ENCODE assay signal across 8 cellular contexts in genomic region chr11:68584097-68584496, GRCh38.
DNase-seq lines count a peak whose midpoint lies in the region; ATAC-seq and TF ChIP-seq lines count a peak whose summit lies in the region.

No MANE protein-coding gene starts in this region.

- no peaks in the 10 kb centered on the region for H3K9me3 ChIP-seq in testis

- no peaks in the 10 kb centered on the region for H3K9me3 Mint-ChIP-seq in activated CD4-positive, alpha-beta T cell treated with anti-CD3 and anti-CD28 coated beads, Interleukin-2, amount 10 ng/mL, durations not matched to agents 24 days and 14 days
- no peaks in the 10 kb centered on the region for H3K9me3 Mint-ChIP-seq in natural killer cell treated with Interleukin-12 subunit alpha and Interleukin-12 subunit beta and Interleukin-15 and Interleukin-18, amount 100 ng/mL, for 72 hours

- peak in 2 of 3 experiments; percentile 47 to 55 for TF ChIP-seq CTCF in testis (IDR thresholded peaks at IDR 0.05)

- H3K4me3 ChIP-seq in testis, result no peak overlapping the region

- no peaks in the 10 kb centered on the region for H3K27me3 ChIP-seq in testis

- 63 to 67% methylated on average over 3 to 6 of the region's 6 CpGs for WGBS in testis, 2 donors

- DNase-seq in EH (ENCODE audit: low read depth) (peak; percentile 19), LHCN-M2 (ENCODE audit: low read depth) (peak; percentile 20), testis (peak; percentile 64), NCI-H187 treated with DMSO at 0.1 percent for 48 hours (lab: John Stamatoyannopoulos, UW) (no peak)
- DNase-seq in activated CD4-positive, alpha-beta T cell treated with anti-CD3 and anti-CD28 coated beads, Interleukin-2, amount 10 ng/mL, durations not matched to agents 24 days and 14 days, result peak; percentile 84
- DNase-seq in effector CD4-positive, alpha-beta T cell, result peak; percentile 39
- no peak for DNase-seq in natural killer cell treated with Interleukin-12 subunit alpha and Interleukin-12 subunit beta and Interleukin-15 and Interleukin-18, amount 100 ng/mL, for 72 hours (ENCODE audit: low spot score)

- H3K27ac Mint-ChIP-seq in activated CD4-positive, alpha-beta T cell treated with anti-CD3 and anti-CD28 coated beads, Interleukin-2, amount 10 ng/mL, durations not matched to agents 24 days and 14 days, result no peak overlapping the region
- H3K27ac Mint-ChIP-seq in natural killer cell treated with Interleukin-12 subunit alpha and Interleukin-12 subunit beta and Interleukin-15 and Interleukin-18, amount 100 ng/mL, for 72 hours, result peak overlapping the region in 1 of 2 donors; percentile 9

- no peak overlapping the region for H3K4me3 Mint-ChIP-seq in activated CD4-positive, alpha-beta T cell treated with anti-CD3 and anti-CD28 coated beads, Interleukin-2, amount 10 ng/mL, durations not matched to agents 24 days and 14 days
- H3K4me3 Mint-ChIP-seq in natural killer cell treated with Interleukin-12 subunit alpha and Interleukin-12 subunit beta and Interleukin-15 and Interleukin-18, amount 100 ng/mL, for 72 hours, result no peak overlapping the region

- no peaks in the 10 kb centered on the region for H3K36me3 ChIP-seq in testis (ENCODE audit: low read depth, missing control alignments)

- H3K27ac ChIP-seq in testis, result no peak overlapping the region

- peaks cover 14% of the 10 kb centered on the region for H3K4me1 Mint-ChIP-seq in activated CD4-positive, alpha-beta T cell treated with anti-CD3 and anti-CD28 coated beads, Interleukin-2, amount 10 ng/mL, durations not matched to agents 24 days and 14 days
- H3K4me1 Mint-ChIP-seq in natural killer cell treated with Interleukin-12 subunit alpha and Interleukin-12 subunit beta and Interleukin-15 and Interleukin-18, amount 100 ng/mL, for 72 hours (ENCODE audit: low read depth in 2 of 2), result peaks cover 17 to 26% of the 10 kb centered on the region in 2 donors

- H3K27me3 Mint-ChIP-seq in activated CD4-positive, alpha-beta T cell treated with anti-CD3 and anti-CD28 coated beads, Interleukin-2, amount 10 ng/mL, durations not matched to agents 24 days and 14 days, result no peaks in the 10 kb centered on the region
- H3K27me3 Mint-ChIP-seq in natural killer cell treated with Interleukin-12 subunit alpha and Interleukin-12 subunit beta and Interleukin-15 and Interleukin-18, amount 100 ng/mL, for 72 hours, result no peaks in the 10 kb centered on the region

- H3K4me1 ChIP-seq in testis, result no peaks in the 10 kb centered on the region

- intact Hi-C loops in activated CD4-positive, alpha-beta T cell treated with anti-CD3 and anti-CD28 coated beads, Interleukin-2, amount 10 ng/mL, durations not matched to agents 24 days and 14 days (cut with micrococcal nuclease), result loop anchor here (10.0 kb wide), 1 partner anchor 119 kb away; the partner anchor contains the start of gene PPP6R3
- intact Hi-C loops in testis (cut with DNase I; ENCODE audit: low total_unique reads), result no loop called here

- no peak for TF ChIP-seq POLR2A in testis (IDR thresholded peaks at IDR 0.05)

- peaks cover 53% of the 10 kb centered on the region for H3K36me3 Mint-ChIP-seq in activated CD4-positive, alpha-beta T cell treated with anti-CD3 and anti-CD28 coated beads, Interleukin-2, amount 10 ng/mL, durations not matched to agents 24 days and 14 days (ENCODE audit: low read depth)
- peaks cover 15% of the 10 kb centered on the region for H3K36me3 Mint-ChIP-seq in natural killer cell treated with Interleukin-12 subunit alpha and Interleukin-12 subunit beta and Interleukin-15 and Interleukin-18, amount 100 ng/mL, for 72 hours

- peak; percentile 48 to 64 for ATAC-seq in natural killer cell treated with Interleukin-12 subunit alpha and Interleukin-12 subunit beta and Interleukin-15 and Interleukin-18, amount 100 ng/mL, for 72 hours
- ATAC-seq in HG02798 (IDR thresholded peaks at IDR 0.05; ENCODE audit: poor library complexity, unreplicated experiment), result no peak

Comparison
In these comparisons a context has a peak if more than half of its experiments do, and no peak if none do; other contexts are left out.
1. DNase-seq: peak in EH (single experiment), LHCN-M2 (single experiment), activated CD4-positive, alpha-beta T cell treated with anti-CD3 and anti-CD28 coated beads, Interleukin-2, amount 10 ng/mL, durations not matched to agents 24 days and 14 days (single experiment), effector CD4-positive, alpha-beta T cell (single experiment) and testis (single experiment); none in natural killer cell treated with Interleukin-12 subunit alpha and Interleukin-12 subunit beta and Interleukin-15 and Interleukin-18, amount 100 ng/mL, for 72 hours (single experiment) and NCI-H187 treated with DMSO at 0.1 percent for 48 hours (single experiment).